8 cellular contexts compared by ENCODE assay signal in genomic region chr3:35664460-35664919, GRCh38. TPM values are rescaled to one million over a fixed set of nuclear protein-coding genes. Genes with fewer than 3 reads are reported as not detected.
DNase-seq lines count a peak whose midpoint lies in the region; ATAC-seq, FAIRE-seq and TF ChIP-seq lines count a peak whose summit lies in the region.

No MANE protein-coding gene starts in this region.

- H3K4me3 Mint-ChIP-seq in activated T-helper 1 cell treated with anti-CD3 and anti-CD28 coated beads, Interleukin-12 subunit alpha, Interleukin-12 subunit beta, Interleukin-2, Interleukin-4 antibody, amounts not matched to agents 30 ng/mL and 10 ng/mL and 1 ng/mL, durations not matched to agents 14 hours and 24 hours and 36 hours: no peak overlapping the region

- no peaks in the 10 kb centered on the region for H3K4me1 Mint-ChIP-seq in activated T-helper 1 cell treated with anti-CD3 and anti-CD28 coated beads, Interleukin-12 subunit alpha, Interleukin-12 subunit beta, Interleukin-2, Interleukin-4 antibody, amounts not matched to agents 30 ng/mL and 10 ng/mL and 1 ng/mL, durations not matched to agents 14 hours and 24 hours and 36 hours (ENCODE audit: low read depth)

- FAIRE-seq in HTR-8/SVneo (lab: Jason Lieb, UNC): no peak

- intact Hi-C loops in activated T-helper 1 cell treated with anti-CD3 and anti-CD28 coated beads, Interleukin-12 subunit alpha, Interleukin-12 subunit beta, Interleukin-2, Interleukin-4 antibody, amounts not matched to agents 30 ng/mL and 10 ng/mL and 1 ng/mL, durations not matched to agents 14 hours and 24 hours and 36 hours (cut with micrococcal nuclease): no loop called here

- peaks cover 4% of the 10 kb centered on the region for H3K27me3 Mint-ChIP-seq in activated T-helper 1 cell treated with anti-CD3 and anti-CD28 coated beads, Interleukin-12 subunit alpha, Interleukin-12 subunit beta, Interleukin-2, Interleukin-4 antibody, amounts not matched to agents 30 ng/mL and 10 ng/mL and 1 ng/mL, durations not matched to agents 14 hours and 24 hours and 36 hours (ENCODE audit: insufficient read depth)

- H3K36me3 Mint-ChIP-seq in activated T-helper 1 cell treated with anti-CD3 and anti-CD28 coated beads, Interleukin-12 subunit alpha, Interleukin-12 subunit beta, Interleukin-2, Interleukin-4 antibody, amounts not matched to agents 30 ng/mL and 10 ng/mL and 1 ng/mL, durations not matched to agents 14 hours and 24 hours and 36 hours (ENCODE audit: low read depth): no peaks in the 10 kb centered on the region

- H3K4me3 ChIP-seq in coronary artery: peak overlapping the region; percentile 64

- ATAC-seq in HG02885 (IDR thresholded peaks at IDR 0.05; ENCODE audit: poor library complexity, unreplicated experiment): peak; percentile 73

- no peak for TF ChIP-seq CTCF in coronary artery (IDR thresholded peaks at IDR 0.05)

- H3K27ac ChIP-seq in coronary artery: no peak overlapping the region

- DNase-seq in DMS153 treated with DMSO at 0.1 percent for 48 hours (lab: John Stamatoyannopoulos, UW; ENCODE audit: unreplicated experiment) (peak; percentile 61), NCI-H2171 treated with DMSO at 0.1 percent for 48 hours (lab: John Stamatoyannopoulos, UW) (peak; percentile 93), coronary artery (ENCODE audit: low spot score) (no peak), mucosa of gallbladder (ENCODE audit: low spot score) (peak; percentile 13), HTR-8/SVneo (ENCODE audit: insufficient read length, low spot score) (no peak), amniotic stem cell (lab: John Stamatoyannopoulos, UW) (no peak)
- DNase-seq in activated T-helper 1 cell treated with anti-CD3 and anti-CD28 coated beads, Interleukin-12 subunit alpha, Interleukin-12 subunit beta, Interleukin-2, Interleukin-4 antibody, amounts not matched to agents 30 ng/mL and 10 ng/mL and 1 ng/mL, durations not matched to agents 14 hours and 24 hours and 36 hours (ENCODE audit: low spot score): no peak

- H3K9me3 Mint-ChIP-seq in activated T-helper 1 cell treated with anti-CD3 and anti-CD28 coated beads, Interleukin-12 subunit alpha, Interleukin-12 subunit beta, Interleukin-2, Interleukin-4 antibody, amounts not matched to agents 30 ng/mL and 10 ng/mL and 1 ng/mL, durations not matched to agents 14 hours and 24 hours and 36 hours: no peaks in the 10 kb centered on the region

- no peak overlapping the region for H3K27ac Mint-ChIP-seq in activated T-helper 1 cell treated with anti-CD3 and anti-CD28 coated beads, Interleukin-12 subunit alpha, Interleukin-12 subunit beta, Interleukin-2, Interleukin-4 antibody, amounts not matched to agents 30 ng/mL and 10 ng/mL and 1 ng/mL, durations not matched to agents 14 hours and 24 hours and 36 hours

RNA-seq across cellular contexts. Expression of gene ARPP21, which starts 25.2 kb away (rescaled TPM):
- total RNA-seq in mucosa of gallbladder: 0.40 TPM
- not detected in 2 replicates for total RNA-seq in activated T-helper 1 cell treated with anti-CD3 and anti-CD28 coated beads, Interleukin-12 subunit alpha, Interleukin-12 subunit beta, Interleukin-2, Interleukin-4 antibody, amounts not matched to agents 30 ng/mL and 10 ng/mL and 1 ng/mL, durations not matched to agents 14 hours and 24 hours and 36 hours

Comparison
In these comparisons a context has a peak if more than half of its experiments do, and no peak if none do; other contexts are left out.
1. DNase-seq: peak in DMS153 treated with DMSO at 0.1 percent for 48 hours (single experiment), NCI-H2171 treated with DMSO at 0.1 percent for 48 hours (single experiment) and mucosa of gallbladder (single experiment); none in coronary artery (single experiment), HTR-8/SVneo (single experiment), activated T-helper 1 cell treated with anti-CD3 and anti-CD28 coated beads, Interleukin-12 subunit alpha, Interleukin-12 subunit beta, Interleukin-2, Interleukin-4 antibody, amounts not matched to agents 30 ng/mL and 10 ng/mL and 1 ng/mL, durations not matched to agents 14 hours and 24 hours and 36 hours (single experiment) and amniotic stem cell (single experiment).